8 cellular contexts compared by ENCODE assay signal in the genomic region with DNA sequence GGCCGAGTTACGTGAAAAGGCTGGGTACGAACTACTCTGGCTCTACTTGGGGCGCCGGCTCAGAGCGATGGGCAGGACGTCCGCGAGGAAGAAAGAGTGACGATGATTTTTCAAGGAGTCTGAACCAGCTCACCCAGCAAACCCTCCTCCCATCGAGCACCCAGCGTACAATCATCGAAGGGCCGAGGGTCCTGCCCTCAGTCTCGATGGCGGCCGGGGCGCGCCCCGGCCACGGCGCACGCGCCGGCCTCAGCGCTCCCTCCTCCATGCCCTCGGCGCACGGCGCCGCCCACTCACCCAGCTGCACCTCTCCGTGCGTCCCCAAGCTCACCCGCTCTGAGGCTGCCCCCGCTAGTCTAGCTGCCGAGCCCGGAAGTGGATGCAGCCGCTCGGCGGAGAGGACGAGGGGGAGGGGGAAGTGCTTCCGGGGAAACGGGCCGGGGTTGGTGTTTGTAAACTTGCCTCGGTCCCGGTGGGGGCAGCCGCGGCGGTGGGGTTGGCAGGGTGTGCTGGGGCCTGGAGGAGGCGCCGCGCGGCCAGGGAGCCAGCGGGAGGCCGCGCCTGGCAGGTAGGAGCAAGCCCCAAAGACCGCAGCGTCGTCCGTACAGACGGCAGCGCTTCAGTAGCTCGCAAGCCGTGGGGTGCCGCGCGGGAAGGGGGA. TPM values are rescaled to one million over a fixed set of nuclear protein-coding genes. Genes with fewer than 3 reads are reported as not detected.
DNase-seq lines count a peak whose midpoint lies in the region; ATAC-seq and FAIRE-seq lines count a peak whose summit lies in the region.

A gene with protein sequence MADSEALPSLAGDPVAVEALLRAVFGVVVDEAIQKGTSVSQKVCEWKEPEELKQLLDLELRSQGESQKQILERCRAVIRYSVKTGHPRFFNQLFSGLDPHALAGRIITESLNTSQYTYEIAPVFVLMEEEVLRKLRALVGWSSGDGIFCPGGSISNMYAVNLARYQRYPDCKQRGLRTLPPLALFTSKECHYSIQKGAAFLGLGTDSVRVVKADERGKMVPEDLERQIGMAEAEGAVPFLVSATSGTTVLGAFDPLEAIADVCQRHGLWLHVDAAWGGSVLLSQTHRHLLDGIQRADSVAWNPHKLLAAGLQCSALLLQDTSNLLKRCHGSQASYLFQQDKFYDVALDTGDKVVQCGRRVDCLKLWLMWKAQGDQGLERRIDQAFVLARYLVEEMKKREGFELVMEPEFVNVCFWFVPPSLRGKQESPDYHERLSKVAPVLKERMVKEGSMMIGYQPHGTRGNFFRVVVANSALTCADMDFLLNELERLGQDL (minus strand): TSS at position 656 of the 661 bp plus-strand sequence. CDS start 7,455 bp downstream, outside the sequence.
A gene with protein sequence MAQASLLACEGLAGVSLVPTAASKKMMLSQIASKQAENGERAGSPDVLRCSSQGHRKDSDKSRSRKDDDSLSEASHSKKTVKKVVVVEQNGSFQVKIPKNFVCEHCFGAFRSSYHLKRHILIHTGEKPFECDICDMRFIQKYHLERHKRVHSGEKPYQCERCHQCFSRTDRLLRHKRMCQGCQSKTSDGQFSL (plus strand): TSS at position 453 of the 661 bp plus-strand sequence. CDS start 1,262 bp downstream, outside the sequence.

- DNase-seq in NCI-H187 treated with DMSO at 0.1 percent for 48 hours (lab: John Stamatoyannopoulos, UW) (peak; percentile 93), T-helper 2 cell (peak; percentile 95 to 99 (median 97)), right cardiac atrium (peak; percentile 98 to 99 (median 99)), pulmonary artery endothelial cell (ENCODE audit: low read depth, low spot score) (peak; percentile 80), urothelium cell line (ENCODE audit: low spot score) (peak; percentile 99)

- no peaks in the 10 kb centered on the region for H3K27me3 ChIP-seq in right cardiac atrium (ENCODE audit: control insufficient read depth, insufficient read depth)

- H3K27ac ChIP-seq in angular gyrus (ENCODE audit: low read depth, low read length): peak within 1 kb of the TSS; percentile 94
- H3K27ac ChIP-seq in right cardiac atrium (ENCODE audit: low read length): peak within 1 kb of the TSS; percentile 99

- peaks cover 11% of the 10 kb centered on the region for H3K4me1 ChIP-seq in right cardiac atrium (ENCODE audit: control insufficient read depth, insufficient read depth, low read length)

- under 1% methylated on average over 67 of the region's 67 CpGs for WGBS in right cardiac atrium

- peak within 1 kb of the TSS; percentile 70 for H3K4me3 ChIP-seq in right cardiac atrium (ENCODE audit: low read length)

- peak; percentile 65 for ATAC-seq in GM18499 (IDR thresholded peaks at IDR 0.05; ENCODE audit: insufficient read depth, unreplicated experiment)
- ATAC-seq in HG02943 (IDR thresholded peaks at IDR 0.05; ENCODE audit: low read depth, unreplicated experiment): peak; percentile 89
- peak; percentile 99 to 100 for ATAC-seq in right cardiac atrium

- intact Hi-C loops in right cardiac atrium (cut with DNase I): no loop called here

- peak; percentile 68 for FAIRE-seq in urothelium cell line (lab: Jason Lieb, UNC)

- no peaks in the 10 kb centered on the region for H3K9me3 ChIP-seq in right cardiac atrium (ENCODE audit: control insufficient read depth, low read length)

RNA-seq across cellular contexts. Expression of the first gene that starts in this region (rescaled TPM):
- 10 to 100 TPM; 10.3 to 13.0 (median 12.3) TPM for total RNA-seq in right cardiac atrium
- 16.2 TPM for polyA plus RNA-seq in right cardiac atrium
- 4.1 and 4.2 TPM in 2 replicates for total RNA-seq in pulmonary artery endothelial cell

RNA-seq across cellular contexts. Expression of the second gene that starts in this region (rescaled TPM):
- 10 to 100 TPM; 13.8 to 29.9 (median 22.4) TPM for total RNA-seq in right cardiac atrium
- polyA plus RNA-seq in right cardiac atrium: 5.3 TPM
- total RNA-seq in pulmonary artery endothelial cell: 14.1 and 16.9 TPM in 2 replicates

Comparison
In these comparisons a context has a peak if more than half of its experiments do, and no peak if none do; other contexts are left out.
1. Peak in every context shown above with its lines: DNase-seq, ATAC-seq, H3K4me3 ChIP-seq and H3K27ac ChIP-seq.